ENCODE assay signal across 1 cellular context in the genomic region with DNA sequence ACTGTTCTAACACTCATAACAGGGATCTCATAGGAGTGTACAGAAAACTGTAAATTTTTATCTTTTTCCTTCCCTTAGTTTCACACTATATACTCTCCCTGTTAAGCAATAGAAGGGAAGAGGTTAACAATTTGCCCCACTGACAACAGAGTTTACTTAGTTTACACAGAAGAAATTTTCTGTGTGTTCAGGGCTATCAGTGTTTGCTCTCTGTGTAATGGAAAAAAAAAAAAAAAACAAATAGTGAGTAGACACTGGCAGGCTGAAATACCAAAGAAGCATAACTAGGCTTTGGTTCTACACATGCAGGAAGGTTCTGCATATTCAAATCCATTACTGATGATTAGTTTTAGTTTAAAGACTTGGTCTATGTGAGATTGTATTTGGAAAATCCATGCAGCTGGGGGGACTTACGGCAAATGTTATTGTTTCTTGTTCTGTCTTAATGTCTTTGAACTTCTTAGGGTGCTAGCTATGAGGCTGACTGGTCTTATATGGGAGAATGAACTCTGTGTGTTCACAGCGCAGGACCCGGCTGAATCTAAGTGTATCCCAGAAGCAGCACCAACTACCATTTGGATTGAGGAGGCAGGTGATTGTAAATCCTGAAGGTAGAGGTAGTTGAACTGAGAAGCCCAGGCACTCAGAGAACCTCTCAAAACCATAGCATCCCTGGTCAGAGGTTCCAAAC.
A peak's percentile ranks its signal among the peaks of the same experiment; 100 is the strongest.
TF ChIP-seq lines count a peak whose summit lies in the region.

No MANE protein-coding gene starts in this region.

TF ChIP-seq in HepG2, 621 proteins besides CTCF, POLR2A, EP300 and RAD21 (continued from another document and continues in another):
- TF ChIP-seq ZNF652 (CRISPR knock-in tag; IDR thresholded peaks at IDR 0.05; ENCODE audit: borderline replicate concordance, low read depth) (peak; percentile 98), ARNT (IDR thresholded peaks at IDR 0.05) (no peak), SAFB2 (CRISPR knock-in tag; IDR thresholded peaks at IDR 0.05; ENCODE audit: borderline replicate concordance, low read depth) (no peak), NFYC (CRISPR knock-in tag; IDR thresholded peaks at IDR 0.05) (no peak), NFYB (CRISPR knock-in tag; IDR thresholded peaks at IDR 0.05) (no peak), ZNF121 (CRISPR knock-in tag; IDR thresholded peaks at IDR 0.05) (no peak), GZF1 (CRISPR knock-in tag; IDR thresholded peaks at IDR 0.05) (no peak), KAT8 (CRISPR knock-in tag; IDR thresholded peaks at IDR 0.05) (peak; percentile 65; the same call in 1 of the 2 replicates), RFXAP (CRISPR knock-in tag; IDR thresholded peaks at IDR 0.05; ENCODE audit: borderline replicate concordance) (no peak), DPF2 (CRISPR knock-in tag; IDR thresholded peaks at IDR 0.05; ENCODE audit: borderline replicate concordance, low read depth) (peak; percentile 83; the same call in 1 of the 2 replicates), REXO4 (CRISPR knock-in tag; IDR thresholded peaks at IDR 0.05; ENCODE audit: borderline replicate concordance) (no peak), ZNF160 (CRISPR knock-in tag; IDR thresholded peaks at IDR 0.05) (no peak), MIXL1 (CRISPR knock-in tag; IDR thresholded peaks at IDR 0.05) (peak; percentile 87), NBN (conservative IDR thresholded peaks at IDR 0.05) (no peak), HNRNPLL (IDR thresholded peaks at IDR 0.05; ENCODE audit: low read depth, low read length, poor library complexity, severe bottlenecking) (no peak), ZSCAN22 (CRISPR knock-in tag; IDR thresholded peaks at IDR 0.05) (no peak), U2AF2 (IDR thresholded peaks at IDR 0.05; ENCODE audit: low read depth, low read length) (no peak), ZNF607 (CRISPR knock-in tag; IDR thresholded peaks at IDR 0.05; ENCODE audit: borderline replicate concordance) (no peak), ZFP62 (CRISPR knock-in tag; IDR thresholded peaks at IDR 0.05) (no peak), ZNF720 (CRISPR knock-in tag; IDR thresholded peaks at IDR 0.05) (no peak), TGIF2 (CRISPR knock-in tag; IDR thresholded peaks at IDR 0.05) (no peak; the same call in 1 of the 2 replicates), CEBPG (CRISPR knock-in tag; IDR thresholded peaks at IDR 0.05) (peak; percentile 95), ZMYM3 (CRISPR knock-in tag; IDR thresholded peaks at IDR 0.05) (no peak), KLF6 (CRISPR knock-in tag; IDR thresholded peaks at IDR 0.05) (no peak), ZBTB38 (CRISPR knock-in tag; IDR thresholded peaks at IDR 0.05) (no peak), GABPA (IDR thresholded peaks at IDR 0.05; ENCODE audit: low read depth, low read length) (no peak), GABPA (CRISPR knock-in tag; IDR thresholded peaks at IDR 0.05; ENCODE audit: low read depth) (peak; percentile 9; the same call in 1 of the 2 replicates), CHD4 (IDR thresholded peaks at IDR 0.05; ENCODE audit: borderline replicate concordance, low read length) (peak; percentile 16; the same call in 1 of the 2 replicates), ZNF570 (CRISPR knock-in tag; IDR thresholded peaks at IDR 0.05; ENCODE audit: borderline replicate concordance) (no peak), ZNF530 (CRISPR knock-in tag; IDR thresholded peaks at IDR 0.05; ENCODE audit: low read depth) (no peak), ZNF660 (CRISPR knock-in tag; IDR thresholded peaks at IDR 0.05; ENCODE audit: borderline replicate concordance, low read depth) (no peak), ZNF567 (CRISPR knock-in tag; IDR thresholded peaks at IDR 0.05; ENCODE audit: borderline replicate concordance) (no peak), RBM39 (IDR thresholded peaks at IDR 0.05; ENCODE audit: low read depth, low read length, poor library complexity, severe bottlenecking) (no peak), ZNF878 (CRISPR knock-in tag; IDR thresholded peaks at IDR 0.05) (no peak; the same call in 1 of the 2 replicates), ZNF24 (IDR thresholded peaks at IDR 0.05) (no peak), MEIS1 (CRISPR knock-in tag; IDR thresholded peaks at IDR 0.05; ENCODE audit: borderline replicate concordance) (no peak), HOXA5 (CRISPR knock-in tag; IDR thresholded peaks at IDR 0.05) (no peak; the same call in 1 of the 2 replicates), PHF8 (CRISPR knock-in tag; IDR thresholded peaks at IDR 0.05) (no peak), NR2F2 (IDR thresholded peaks at IDR 0.05; ENCODE audit: borderline replicate concordance, low read depth) (peak; percentile 88), CREB1 (IDR thresholded peaks at IDR 0.05) (peak; percentile 71), CREB1 (CRISPR knock-in tag; IDR thresholded peaks at IDR 0.05) (peak; percentile 84), HMGA1 (CRISPR knock-in tag; conservative IDR thresholded peaks at IDR 0.05) (no peak)
- TF ChIP-seq, protein P1, sequence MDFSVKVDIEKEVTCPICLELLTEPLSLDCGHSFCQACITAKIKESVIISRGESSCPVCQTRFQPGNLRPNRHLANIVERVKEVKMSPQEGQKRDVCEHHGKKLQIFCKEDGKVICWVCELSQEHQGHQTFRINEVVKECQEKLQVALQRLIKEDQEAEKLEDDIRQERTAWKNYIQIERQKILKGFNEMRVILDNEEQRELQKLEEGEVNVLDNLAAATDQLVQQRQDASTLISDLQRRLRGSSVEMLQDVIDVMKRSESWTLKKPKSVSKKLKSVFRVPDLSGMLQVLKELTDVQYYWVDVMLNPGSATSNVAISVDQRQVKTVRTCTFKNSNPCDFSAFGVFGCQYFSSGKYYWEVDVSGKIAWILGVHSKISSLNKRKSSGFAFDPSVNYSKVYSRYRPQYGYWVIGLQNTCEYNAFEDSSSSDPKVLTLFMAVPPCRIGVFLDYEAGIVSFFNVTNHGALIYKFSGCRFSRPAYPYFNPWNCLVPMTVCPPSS (IDR thresholded peaks at IDR 0.05), result no peak
- TF ChIP-seq, protein P2, sequence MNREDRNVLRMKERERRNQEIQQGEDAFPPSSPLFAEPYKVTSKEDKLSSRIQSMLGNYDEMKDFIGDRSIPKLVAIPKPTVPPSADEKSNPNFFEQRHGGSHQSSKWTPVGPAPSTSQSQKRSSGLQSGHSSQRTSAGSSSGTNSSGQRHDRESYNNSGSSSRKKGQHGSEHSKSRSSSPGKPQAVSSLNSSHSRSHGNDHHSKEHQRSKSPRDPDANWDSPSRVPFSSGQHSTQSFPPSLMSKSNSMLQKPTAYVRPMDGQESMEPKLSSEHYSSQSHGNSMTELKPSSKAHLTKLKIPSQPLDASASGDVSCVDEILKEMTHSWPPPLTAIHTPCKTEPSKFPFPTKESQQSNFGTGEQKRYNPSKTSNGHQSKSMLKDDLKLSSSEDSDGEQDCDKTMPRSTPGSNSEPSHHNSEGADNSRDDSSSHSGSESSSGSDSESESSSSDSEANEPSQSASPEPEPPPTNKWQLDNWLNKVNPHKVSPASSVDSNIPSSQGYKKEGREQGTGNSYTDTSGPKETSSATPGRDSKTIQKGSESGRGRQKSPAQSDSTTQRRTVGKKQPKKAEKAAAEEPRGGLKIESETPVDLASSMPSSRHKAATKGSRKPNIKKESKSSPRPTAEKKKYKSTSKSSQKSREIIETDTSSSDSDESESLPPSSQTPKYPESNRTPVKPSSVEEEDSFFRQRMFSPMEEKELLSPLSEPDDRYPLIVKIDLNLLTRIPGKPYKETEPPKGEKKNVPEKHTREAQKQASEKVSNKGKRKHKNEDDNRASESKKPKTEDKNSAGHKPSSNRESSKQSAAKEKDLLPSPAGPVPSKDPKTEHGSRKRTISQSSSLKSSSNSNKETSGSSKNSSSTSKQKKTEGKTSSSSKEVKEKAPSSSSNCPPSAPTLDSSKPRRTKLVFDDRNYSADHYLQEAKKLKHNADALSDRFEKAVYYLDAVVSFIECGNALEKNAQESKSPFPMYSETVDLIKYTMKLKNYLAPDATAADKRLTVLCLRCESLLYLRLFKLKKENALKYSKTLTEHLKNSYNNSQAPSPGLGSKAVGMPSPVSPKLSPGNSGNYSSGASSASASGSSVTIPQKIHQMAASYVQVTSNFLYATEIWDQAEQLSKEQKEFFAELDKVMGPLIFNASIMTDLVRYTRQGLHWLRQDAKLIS (CRISPR knock-in tag; IDR thresholded peaks at IDR 0.05), result no peak
- TF ChIP-seq, protein P3, sequence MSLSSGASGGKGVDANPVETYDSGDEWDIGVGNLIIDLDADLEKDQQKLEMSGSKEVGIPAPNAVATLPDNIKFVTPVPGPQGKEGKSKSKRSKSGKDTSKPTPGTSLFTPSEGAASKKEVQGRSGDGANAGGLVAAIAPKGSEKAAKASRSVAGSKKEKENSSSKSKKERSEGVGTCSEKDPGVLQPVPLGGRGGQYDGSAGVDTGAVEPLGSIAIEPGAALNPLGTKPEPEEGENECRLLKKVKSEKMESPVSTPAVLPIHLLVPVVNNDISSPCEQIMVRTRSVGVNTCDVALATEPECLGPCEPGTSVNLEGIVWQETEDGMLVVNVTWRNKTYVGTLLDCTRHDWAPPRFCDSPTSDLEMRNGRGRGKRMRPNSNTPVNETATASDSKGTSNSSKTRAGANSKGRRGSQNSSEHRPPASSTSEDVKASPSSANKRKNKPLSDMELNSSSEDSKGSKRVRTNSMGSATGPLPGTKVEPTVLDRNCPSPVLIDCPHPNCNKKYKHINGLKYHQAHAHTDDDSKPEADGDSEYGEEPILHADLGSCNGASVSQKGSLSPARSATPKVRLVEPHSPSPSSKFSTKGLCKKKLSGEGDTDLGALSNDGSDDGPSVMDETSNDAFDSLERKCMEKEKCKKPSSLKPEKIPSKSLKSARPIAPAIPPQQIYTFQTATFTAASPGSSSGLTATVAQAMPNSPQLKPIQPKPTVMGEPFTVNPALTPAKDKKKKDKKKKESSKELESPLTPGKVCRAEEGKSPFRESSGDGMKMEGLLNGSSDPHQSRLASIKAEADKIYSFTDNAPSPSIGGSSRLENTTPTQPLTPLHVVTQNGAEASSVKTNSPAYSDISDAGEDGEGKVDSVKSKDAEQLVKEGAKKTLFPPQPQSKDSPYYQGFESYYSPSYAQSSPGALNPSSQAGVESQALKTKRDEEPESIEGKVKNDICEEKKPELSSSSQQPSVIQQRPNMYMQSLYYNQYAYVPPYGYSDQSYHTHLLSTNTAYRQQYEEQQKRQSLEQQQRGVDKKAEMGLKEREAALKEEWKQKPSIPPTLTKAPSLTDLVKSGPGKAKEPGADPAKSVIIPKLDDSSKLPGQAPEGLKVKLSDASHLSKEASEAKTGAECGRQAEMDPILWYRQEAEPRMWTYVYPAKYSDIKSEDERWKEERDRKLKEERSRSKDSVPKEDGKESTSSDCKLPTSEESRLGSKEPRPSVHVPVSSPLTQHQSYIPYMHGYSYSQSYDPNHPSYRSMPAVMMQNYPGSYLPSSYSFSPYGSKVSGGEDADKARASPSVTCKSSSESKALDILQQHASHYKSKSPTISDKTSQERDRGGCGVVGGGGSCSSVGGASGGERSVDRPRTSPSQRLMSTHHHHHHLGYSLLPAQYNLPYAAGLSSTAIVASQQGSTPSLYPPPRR (CRISPR knock-in tag; IDR thresholded peaks at IDR 0.05; ENCODE audit: borderline replicate concordance), result peak; percentile 91
- TF ChIP-seq, protein P4, sequence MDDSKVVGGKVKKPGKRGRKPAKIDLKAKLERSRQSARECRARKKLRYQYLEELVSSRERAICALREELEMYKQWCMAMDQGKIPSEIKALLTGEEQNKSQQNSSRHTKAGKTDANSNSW (CRISPR knock-in tag; IDR thresholded peaks at IDR 0.05; ENCODE audit: borderline replicate concordance), result no peak
- TF ChIP-seq, protein P5, sequence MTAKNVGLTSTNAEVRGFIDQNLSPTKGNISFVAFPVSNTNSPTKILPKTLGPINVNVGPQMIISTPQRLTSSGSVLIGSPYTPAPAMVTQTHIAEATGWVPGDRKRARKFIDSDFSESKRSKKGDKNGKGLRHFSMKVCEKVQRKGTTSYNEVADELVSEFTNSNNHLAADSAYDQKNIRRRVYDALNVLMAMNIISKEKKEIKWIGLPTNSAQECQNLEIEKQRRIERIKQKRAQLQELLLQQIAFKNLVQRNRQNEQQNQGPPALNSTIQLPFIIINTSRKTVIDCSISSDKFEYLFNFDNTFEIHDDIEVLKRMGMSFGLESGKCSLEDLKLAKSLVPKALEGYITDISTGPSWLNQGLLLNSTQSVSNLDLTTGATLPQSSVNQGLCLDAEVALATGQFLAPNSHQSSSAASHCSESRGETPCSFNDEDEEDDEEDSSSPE (CRISPR knock-in tag; IDR thresholded peaks at IDR 0.05), result no peak
- TF ChIP-seq, protein P6, sequence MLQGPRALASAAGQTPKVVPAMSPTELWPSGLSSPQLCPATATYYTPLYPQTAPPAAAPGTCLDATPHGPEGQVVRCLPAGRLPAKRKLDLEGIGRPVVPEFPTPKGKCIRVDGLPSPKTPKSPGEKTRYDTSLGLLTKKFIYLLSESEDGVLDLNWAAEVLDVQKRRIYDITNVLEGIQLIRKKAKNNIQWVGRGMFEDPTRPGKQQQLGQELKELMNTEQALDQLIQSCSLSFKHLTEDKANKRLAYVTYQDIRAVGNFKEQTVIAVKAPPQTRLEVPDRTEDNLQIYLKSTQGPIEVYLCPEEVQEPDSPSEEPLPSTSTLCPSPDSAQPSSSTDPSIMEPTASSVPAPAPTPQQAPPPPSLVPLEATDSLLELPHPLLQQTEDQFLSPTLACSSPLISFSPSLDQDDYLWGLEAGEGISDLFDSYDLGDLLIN (CRISPR knock-in tag; IDR thresholded peaks at IDR 0.05; ENCODE audit: borderline replicate concordance), result no peak
- TF ChIP-seq, protein P7, sequence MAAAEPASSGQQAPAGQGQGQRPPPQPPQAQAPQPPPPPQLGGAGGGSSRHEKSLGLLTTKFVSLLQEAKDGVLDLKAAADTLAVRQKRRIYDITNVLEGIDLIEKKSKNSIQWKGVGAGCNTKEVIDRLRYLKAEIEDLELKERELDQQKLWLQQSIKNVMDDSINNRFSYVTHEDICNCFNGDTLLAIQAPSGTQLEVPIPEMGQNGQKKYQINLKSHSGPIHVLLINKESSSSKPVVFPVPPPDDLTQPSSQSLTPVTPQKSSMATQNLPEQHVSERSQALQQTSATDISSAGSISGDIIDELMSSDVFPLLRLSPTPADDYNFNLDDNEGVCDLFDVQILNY (CRISPR knock-in tag; conservative IDR thresholded peaks at IDR 0.05), result no peak
- TF ChIP-seq, protein P8, sequence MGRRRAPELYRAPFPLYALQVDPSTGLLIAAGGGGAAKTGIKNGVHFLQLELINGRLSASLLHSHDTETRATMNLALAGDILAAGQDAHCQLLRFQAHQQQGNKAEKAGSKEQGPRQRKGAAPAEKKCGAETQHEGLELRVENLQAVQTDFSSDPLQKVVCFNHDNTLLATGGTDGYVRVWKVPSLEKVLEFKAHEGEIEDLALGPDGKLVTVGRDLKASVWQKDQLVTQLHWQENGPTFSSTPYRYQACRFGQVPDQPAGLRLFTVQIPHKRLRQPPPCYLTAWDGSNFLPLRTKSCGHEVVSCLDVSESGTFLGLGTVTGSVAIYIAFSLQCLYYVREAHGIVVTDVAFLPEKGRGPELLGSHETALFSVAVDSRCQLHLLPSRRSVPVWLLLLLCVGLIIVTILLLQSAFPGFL (CRISPR knock-in tag; IDR thresholded peaks at IDR 0.05), result no peak
- TF ChIP-seq, protein P9, sequence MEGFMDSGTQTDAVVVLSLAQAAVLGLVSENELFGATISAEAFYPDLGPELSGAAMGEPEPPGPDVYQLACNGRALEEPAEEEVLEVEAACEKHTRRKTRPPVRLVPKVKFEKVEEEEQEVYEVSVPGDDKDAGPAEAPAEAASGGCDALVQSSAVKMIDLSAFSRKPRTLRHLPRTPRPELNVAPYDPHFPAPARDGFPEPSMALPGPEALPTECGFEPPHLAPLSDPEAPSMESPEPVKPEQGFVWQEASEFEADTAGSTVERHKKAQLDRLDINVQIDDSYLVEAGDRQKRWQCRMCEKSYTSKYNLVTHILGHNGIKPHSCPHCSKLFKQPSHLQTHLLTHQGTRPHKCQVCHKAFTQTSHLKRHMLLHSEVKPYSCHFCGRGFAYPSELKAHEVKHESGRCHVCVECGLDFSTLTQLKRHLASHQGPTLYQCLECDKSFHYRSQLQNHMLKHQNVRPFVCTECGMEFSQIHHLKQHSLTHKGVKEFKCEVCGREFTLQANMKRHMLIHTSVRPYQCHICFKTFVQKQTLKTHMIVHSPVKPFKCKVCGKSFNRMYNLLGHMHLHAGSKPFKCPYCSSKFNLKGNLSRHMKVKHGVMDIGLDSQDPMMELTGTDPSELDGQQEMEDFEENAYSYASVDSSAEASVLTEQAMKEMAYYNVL (CRISPR knock-in tag; IDR thresholded peaks at IDR 0.05; ENCODE audit: borderline replicate concordance), result 0 out of 2 replicates have a peak, but pooled peaks have one; percentile 54
